1 cellular context compared by ENCODE assay signal in the genomic region with DNA sequence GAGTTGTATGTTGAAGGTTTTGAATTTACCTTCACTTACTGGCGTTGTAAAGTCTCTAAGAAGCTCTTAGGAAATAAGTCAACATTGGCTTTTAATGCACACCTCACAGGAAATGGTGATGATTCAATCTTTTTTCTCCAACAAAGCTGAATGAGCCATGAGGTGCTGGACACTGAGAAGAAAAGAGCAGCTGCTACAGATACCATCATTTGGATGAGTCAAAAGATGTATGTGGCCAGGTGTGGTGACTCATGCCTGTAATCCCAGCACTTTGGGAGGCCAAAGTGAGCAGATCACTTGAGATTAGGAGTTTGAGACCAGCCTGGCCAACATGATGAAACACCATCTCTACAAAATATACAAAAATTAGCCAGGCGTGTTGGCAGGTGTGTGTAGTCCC.
TF ChIP-seq lines count a peak whose summit lies in the region.

No MANE protein-coding gene starts in this region.

TF ChIP-seq in GM23338, 12 proteins besides CTCF, POLR2A, EP300 and RAD21 (continued from another document):
- TF ChIP-seq, protein P1, sequence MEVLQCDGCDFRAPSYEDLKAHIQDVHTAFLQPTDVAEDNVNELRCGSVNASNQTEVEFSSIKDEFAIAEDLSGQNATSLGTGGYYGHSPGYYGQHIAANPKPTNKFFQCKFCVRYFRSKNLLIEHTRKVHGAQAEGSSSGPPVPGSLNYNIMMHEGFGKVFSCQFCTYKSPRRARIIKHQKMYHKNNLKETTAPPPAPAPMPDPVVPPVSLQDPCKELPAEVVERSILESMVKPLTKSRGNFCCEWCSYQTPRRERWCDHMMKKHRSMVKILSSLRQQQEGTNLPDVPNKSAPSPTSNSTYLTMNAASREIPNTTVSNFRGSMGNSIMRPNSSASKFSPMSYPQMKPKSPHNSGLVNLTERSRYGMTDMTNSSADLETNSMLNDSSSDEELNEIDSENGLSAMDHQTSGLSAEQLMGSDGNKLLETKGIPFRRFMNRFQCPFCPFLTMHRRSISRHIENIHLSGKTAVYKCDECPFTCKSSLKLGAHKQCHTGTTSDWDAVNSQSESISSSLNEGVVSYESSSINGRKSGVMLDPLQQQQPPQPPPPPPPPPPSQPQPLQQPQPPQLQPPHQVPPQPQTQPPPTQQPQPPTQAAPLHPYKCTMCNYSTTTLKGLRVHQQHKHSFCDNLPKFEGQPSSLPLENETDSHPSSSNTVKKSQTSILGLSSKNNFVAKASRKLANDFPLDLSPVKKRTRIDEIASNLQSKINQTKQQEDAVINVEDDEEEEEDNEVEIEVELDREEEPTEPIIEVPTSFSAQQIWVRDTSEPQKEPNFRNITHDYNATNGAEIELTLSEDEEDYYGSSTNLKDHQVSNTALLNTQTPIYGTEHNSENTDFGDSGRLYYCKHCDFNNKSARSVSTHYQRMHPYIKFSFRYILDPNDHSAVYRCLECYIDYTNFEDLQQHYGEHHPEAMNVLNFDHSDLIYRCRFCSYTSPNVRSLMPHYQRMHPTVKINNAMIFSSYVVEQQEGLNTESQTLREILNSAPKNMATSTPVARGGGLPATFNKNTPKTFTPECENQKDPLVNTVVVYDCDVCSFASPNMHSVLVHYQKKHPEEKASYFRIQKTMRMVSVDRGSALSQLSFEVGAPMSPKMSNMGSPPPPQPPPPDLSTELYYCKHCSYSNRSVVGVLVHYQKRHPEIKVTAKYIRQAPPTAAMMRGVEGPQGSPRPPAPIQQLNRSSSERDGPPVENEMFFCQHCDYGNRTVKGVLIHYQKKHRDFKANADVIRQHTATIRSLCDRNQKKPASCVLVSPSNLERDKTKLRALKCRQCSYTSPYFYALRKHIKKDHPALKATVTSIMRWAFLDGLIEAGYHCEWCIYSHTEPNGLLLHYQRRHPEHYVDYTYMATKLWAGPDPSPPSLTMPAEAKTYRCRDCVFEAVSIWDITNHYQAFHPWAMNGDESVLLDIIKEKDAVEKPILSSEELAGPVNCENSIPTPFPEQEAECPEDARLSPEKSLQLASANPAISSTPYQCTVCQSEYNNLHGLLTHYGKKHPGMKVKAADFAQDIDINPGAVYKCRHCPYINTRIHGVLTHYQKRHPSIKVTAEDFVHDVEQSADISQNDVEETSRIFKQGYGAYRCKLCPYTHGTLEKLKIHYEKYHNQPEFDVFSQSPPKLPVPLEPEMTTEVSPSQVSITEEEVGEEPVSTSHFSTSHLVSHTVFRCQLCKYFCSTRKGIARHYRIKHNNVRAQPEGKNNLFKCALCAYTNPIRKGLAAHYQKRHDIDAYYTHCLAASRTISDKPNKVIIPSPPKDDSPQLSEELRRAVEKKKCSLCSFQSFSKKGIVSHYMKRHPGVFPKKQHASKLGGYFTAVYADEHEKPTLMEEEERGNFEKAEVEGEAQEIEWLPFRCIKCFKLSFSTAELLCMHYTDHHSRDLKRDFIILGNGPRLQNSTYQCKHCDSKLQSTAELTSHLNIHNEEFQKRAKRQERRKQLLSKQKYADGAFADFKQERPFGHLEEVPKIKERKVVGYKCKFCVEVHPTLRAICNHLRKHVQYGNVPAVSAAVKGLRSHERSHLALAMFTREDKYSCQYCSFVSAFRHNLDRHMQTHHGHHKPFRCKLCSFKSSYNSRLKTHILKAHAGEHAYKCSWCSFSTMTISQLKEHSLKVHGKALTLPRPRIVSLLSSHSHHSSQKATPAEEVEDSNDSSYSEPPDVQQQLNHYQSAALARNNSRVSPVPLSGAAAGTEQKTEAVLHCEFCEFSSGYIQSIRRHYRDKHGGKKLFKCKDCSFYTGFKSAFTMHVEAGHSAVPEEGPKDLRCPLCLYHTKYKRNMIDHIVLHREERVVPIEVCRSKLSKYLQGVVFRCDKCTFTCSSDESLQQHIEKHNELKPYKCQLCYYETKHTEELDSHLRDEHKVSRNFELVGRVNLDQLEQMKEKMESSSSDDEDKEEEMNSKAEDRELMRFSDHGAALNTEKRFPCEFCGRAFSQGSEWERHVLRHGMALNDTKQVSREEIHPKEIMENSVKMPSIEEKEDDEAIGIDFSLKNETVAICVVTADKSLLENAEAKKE (CRISPR knock-in tag; IDR thresholded peaks at IDR 0.05) = no peak
- TF ChIP-seq STAT1 (IDR thresholded peaks at IDR 0.05; ENCODE audit: unreplicated experiment) (no peak), NANOG (IDR thresholded peaks at IDR 0.05; ENCODE audit: borderline replicate concordance) (no peak), JUNB (IDR thresholded peaks at IDR 0.05; ENCODE audit: unreplicated experiment) (no peak)
- TF ChIP-seq, protein P2, sequence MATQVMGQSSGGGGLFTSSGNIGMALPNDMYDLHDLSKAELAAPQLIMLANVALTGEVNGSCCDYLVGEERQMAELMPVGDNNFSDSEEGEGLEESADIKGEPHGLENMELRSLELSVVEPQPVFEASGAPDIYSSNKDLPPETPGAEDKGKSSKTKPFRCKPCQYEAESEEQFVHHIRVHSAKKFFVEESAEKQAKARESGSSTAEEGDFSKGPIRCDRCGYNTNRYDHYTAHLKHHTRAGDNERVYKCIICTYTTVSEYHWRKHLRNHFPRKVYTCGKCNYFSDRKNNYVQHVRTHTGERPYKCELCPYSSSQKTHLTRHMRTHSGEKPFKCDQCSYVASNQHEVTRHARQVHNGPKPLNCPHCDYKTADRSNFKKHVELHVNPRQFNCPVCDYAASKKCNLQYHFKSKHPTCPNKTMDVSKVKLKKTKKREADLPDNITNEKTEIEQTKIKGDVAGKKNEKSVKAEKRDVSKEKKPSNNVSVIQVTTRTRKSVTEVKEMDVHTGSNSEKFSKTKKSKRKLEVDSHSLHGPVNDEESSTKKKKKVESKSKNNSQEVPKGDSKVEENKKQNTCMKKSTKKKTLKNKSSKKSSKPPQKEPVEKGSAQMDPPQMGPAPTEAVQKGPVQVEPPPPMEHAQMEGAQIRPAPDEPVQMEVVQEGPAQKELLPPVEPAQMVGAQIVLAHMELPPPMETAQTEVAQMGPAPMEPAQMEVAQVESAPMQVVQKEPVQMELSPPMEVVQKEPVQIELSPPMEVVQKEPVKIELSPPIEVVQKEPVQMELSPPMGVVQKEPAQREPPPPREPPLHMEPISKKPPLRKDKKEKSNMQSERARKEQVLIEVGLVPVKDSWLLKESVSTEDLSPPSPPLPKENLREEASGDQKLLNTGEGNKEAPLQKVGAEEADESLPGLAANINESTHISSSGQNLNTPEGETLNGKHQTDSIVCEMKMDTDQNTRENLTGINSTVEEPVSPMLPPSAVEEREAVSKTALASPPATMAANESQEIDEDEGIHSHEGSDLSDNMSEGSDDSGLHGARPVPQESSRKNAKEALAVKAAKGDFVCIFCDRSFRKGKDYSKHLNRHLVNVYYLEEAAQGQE (IDR thresholded peaks at IDR 0.05; ENCODE audit: unreplicated experiment) = no peak
